20 cellular contexts compared by ENCODE assay signal in the genomic region with DNA sequence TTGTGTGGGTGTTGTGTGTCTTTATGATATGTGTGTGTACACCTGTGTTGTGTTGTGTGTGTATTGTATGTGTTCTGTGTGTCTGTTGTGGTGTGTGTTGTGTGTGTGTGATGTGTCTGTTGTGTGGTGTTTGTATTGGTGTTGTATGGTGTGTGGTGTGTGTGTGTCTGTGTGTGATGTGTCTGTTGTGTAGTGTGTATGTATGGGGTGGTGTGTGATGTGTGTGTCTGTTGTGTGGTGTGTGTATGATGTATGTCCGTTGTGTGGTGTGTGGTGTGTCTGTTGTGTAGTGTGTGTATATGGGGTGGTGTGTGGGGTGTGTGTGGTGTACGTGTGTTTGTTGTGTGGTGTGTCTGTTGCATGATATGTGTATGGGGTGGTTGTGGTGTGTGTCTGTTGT. TPM values are rescaled to one million over a fixed set of nuclear protein-coding genes. Genes with fewer than 3 reads are reported as not detected.
DNase-seq lines count a peak whose midpoint lies in the region; ATAC-seq, FAIRE-seq and TF ChIP-seq lines count a peak whose summit lies in the region.
"Had no signal": no experiment of that assay in that cellular context is flagged by ENCODE, and none has a peak within 500 bp of the region (broad histone marks: within the 10 kb centered on the region; RNA-seq: fewer than 3 reads in every experiment).

No MANE protein-coding gene starts in this region.

- FAIRE-seq in GM12892 (lab: Jason Lieb, UNC) (peak; percentile 77), H1 (lab: Jason Lieb, UNC) (no peak)

- no peak for TF ChIP-seq EP300 in H1 (IDR thresholded peaks at IDR 0.05; ENCODE audit: borderline replicate concordance in 1 of 2, low read depth in 2 of 2, low read length in 2 of 2)

- H3K27ac Mint-ChIP-seq in T-helper 2 cell treated with Interferon-gamma antibody and Interleukin-4, amounts not matched to agents 5 μg/mL and 100 μg/mL, for 36 hours = no peak overlapping the region
- H3K27ac Mint-ChIP-seq: CD8-positive, alpha-beta memory T cell; HFFc6 had no signal

- H3K4me2 ChIP-seq in H1 (ENCODE audit: insufficient read depth in 1 of 2, low read depth in 2 of 2, low read length in 2 of 2) (no peak overlapping the region), trophoblast cell (ENCODE audit: low read length) (no peak overlapping the region)
- H3K4me2 ChIP-seq: SK-N-SH had no signal

- H3K23me2 ChIP-seq in H1 (ENCODE audit: low read depth, low read length) = peaks cover 10% of the 10 kb centered on the region; the same call in 1 of the 2 replicates

- no peaks in the 10 kb centered on the region for H3K79me1 ChIP-seq in H1 (ENCODE audit: low read depth, low read length)
- no peaks in the 10 kb centered on the region for H3K79me1 ChIP-seq in trophoblast cell (ENCODE audit: low read length)

- peaks cover 13% of the 10 kb centered on the region for H3K4me1 Mint-ChIP-seq in T-helper 2 cell treated with Interferon-gamma antibody and Interleukin-4, amounts not matched to agents 5 μg/mL and 100 μg/mL, for 36 hours (ENCODE audit: low read depth)

- H3K14ac ChIP-seq in H1 (ENCODE audit: insufficient read length) (no peak overlapping the region), trophoblast cell (ENCODE audit: low read length) (no peak overlapping the region)

- H3K9me3 ChIP-seq in HEK293 (ENCODE audit: control insufficient read depth, insufficient read depth, low read depth, low read length) (no peaks in the 10 kb centered on the region), H1 (ENCODE audit: insufficient read depth in 2 of 2, low read depth in 1 of 2, low read length in 1 of 2) (no peaks in the 10 kb centered on the region), trophoblast cell (ENCODE audit: insufficient read depth, low read depth, low read length) (peaks cover 10% of the 10 kb centered on the region)
- H3K9me3 ChIP-seq: SK-N-SH had no signal

- H3K36me3 ChIP-seq in HEK293 (ENCODE audit: control insufficient read depth in 2 of 2, insufficient read depth in 1 of 2, low read length in 2 of 2) = no peaks in the 10 kb centered on the region
- no peaks in the 10 kb centered on the region; a peak in 1 of 8 replicates for H3K36me3 ChIP-seq in H1 (ENCODE audit: control insufficient read depth in 2 of 4, insufficient read depth in 4 of 4, low read length in 3 of 4)
- H3K36me3 ChIP-seq in trophoblast cell (ENCODE audit: control insufficient read depth in 1 of 2, insufficient read depth in 2 of 2, low read length in 2 of 2) = no peaks in the 10 kb centered on the region

- H2AFZ ChIP-seq in H1 (ENCODE audit: low read length) (no peak overlapping the region), trophoblast cell (ENCODE audit: insufficient read depth, low read length, poor library complexity) (no peak overlapping the region)

- H3K4me3 Mint-ChIP-seq in T-helper 2 cell treated with Interferon-gamma antibody and Interleukin-4, amounts not matched to agents 5 μg/mL and 100 μg/mL, for 36 hours = no peak overlapping the region
- H3K4me3 Mint-ChIP-seq: CD8-positive, alpha-beta memory T cell; HFFc6 had no signal

- H3K9ac ChIP-seq in H1 (replicated peaks in 1 of 4; ENCODE audit: extremely low read depth in 1 of 4, low read depth in 3 of 4, low read length in 3 of 4) = 0 out of 7 replicates have a peak overlapping the region, but pooled peaks of 1 of the 4 experiments have one; percentile 7
- H3K9ac ChIP-seq in trophoblast cell (ENCODE audit: low read length) = no peak overlapping the region
- H3K9ac ChIP-seq: SK-N-SH had no signal

- DNase-seq in GM12892 (ENCODE audit: insufficient read length) (no peak), H1 (ENCODE audit: low read depth in 1 of 2, low spot score in 2 of 2) (no peak), trophoblast cell (no peak)
- DNase-seq in T-helper 2 cell treated with Interferon-gamma antibody and Interleukin-4, amounts not matched to agents 5 μg/mL and 100 μg/mL, for 36 hours (ENCODE audit: low spot score) = no peak
- DNase-seq: ACHN; CD8-positive, alpha-beta memory T cell; DMS53; HFFc6; KG1; NCI-H187; NCI-H2107; NCI-H510A treated with DMSO at 0.1 percent for 48 hours; NCI-H774; OCI-M1; SHP77 treated with DMSO at 0.1 percent for 48 hours had no signal

- H3K36me3 Mint-ChIP-seq in T-helper 2 cell treated with Interferon-gamma antibody and Interleukin-4, amounts not matched to agents 5 μg/mL and 100 μg/mL, for 36 hours (ENCODE audit: low read depth) = no peaks in the 10 kb centered on the region
- H3K36me3 Mint-ChIP-seq: CD8-positive, alpha-beta memory T cell had no signal

- peak overlapping the region; percentile 98 for H3K56ac ChIP-seq in H1 (replicated peaks; ENCODE audit: insufficient read length, low read depth, low read length)

- no peak overlapping the region for H3K4me3 ChIP-seq in HEK293 (ENCODE audit: low read depth, low read length)
- no peak overlapping the region for H3K4me3 ChIP-seq in H1 (ENCODE audit: extremely low read depth in 1 of 4, insufficient read depth in 2 of 4, low read depth in 3 of 4, low read length in 4 of 4)
- H3K4me3 ChIP-seq in trophoblast cell (ENCODE audit: low read depth, low read length) = peak overlapping the region; percentile 18

- H3K18ac ChIP-seq in H1 (ENCODE audit: extremely low read depth, low read length) = no peak overlapping the region
- H3K18ac ChIP-seq in trophoblast cell (ENCODE audit: low read length) = no peak overlapping the region

- no peak overlapping the region for H3K23ac ChIP-seq in H1 (ENCODE audit: insufficient read length)
- no peak overlapping the region for H3K23ac ChIP-seq in trophoblast cell (ENCODE audit: low read length)

- CTCF ChIA-PET in HEK293 (lab: Yijun Ruan, JAX) (no interaction called here), H1 (lab: Charles Lee; ENCODE audit: partially characterized antibody) (no interaction called here)

- H4K12ac ChIP-seq in trophoblast cell (ENCODE audit: low read depth, low read length) = no peak overlapping the region

- H3K4ac ChIP-seq in H1 (replicated peaks; ENCODE audit: insufficient read length, low read depth, low read length) (peak overlapping the region; percentile 67), trophoblast cell (ENCODE audit: low read depth, low read length) (no peak overlapping the region)

- TF ChIP-seq CTCF in HEK293 (tag by site-specific recombination; IDR thresholded peaks at IDR 0.05) = no peak
- no peak for TF ChIP-seq CTCF in H1 (IDR thresholded peaks at IDR 0.05; ENCODE audit: control extremely low read depth in 1 of 3, insufficient read depth in 1 of 3, low read depth in 1 of 3, low read length in 3 of 3)

- H3K4me1 ChIP-seq in HEK293 (ENCODE audit: control insufficient read depth, insufficient read depth, low read length) (no peaks in the 10 kb centered on the region; the same call in 1 of the 2 replicates), H1 (replicated peaks in 1 of 4; ENCODE audit: control insufficient read depth in 3 of 4, insufficient read depth in 4 of 4, low read length in 3 of 4) (peaks cover 0 to 9% (median 4%) of the 10 kb centered on the region in 4 experiments; a peak in 5 of 7 replicates), trophoblast cell (ENCODE audit: control insufficient read depth in 1 of 2, insufficient read depth in 2 of 2, low read length in 2 of 2) (peaks cover 6 to 7% of the 10 kb centered on the region in 2 experiments)

- H3K9me3 Mint-ChIP-seq in T-helper 2 cell treated with Interferon-gamma antibody and Interleukin-4, amounts not matched to agents 5 μg/mL and 100 μg/mL, for 36 hours = no peaks in the 10 kb centered on the region
- H3K9me3 Mint-ChIP-seq: CD8-positive, alpha-beta memory T cell; HFFc6 had no signal

- POLR2A ChIA-PET in HEK293 (lab: Yijun Ruan, JAX) = no interaction called here
- POLR2A ChIA-PET in H1 (lab: Charles Lee; ENCODE audit: partially characterized antibody) = no interaction called here

- H2AK5ac ChIP-seq in H1 (ENCODE audit: low read depth, low read length) (peak overlapping the region; percentile 93; the same call in 1 of the 2 replicates), trophoblast cell (ENCODE audit: low read length) (no peak overlapping the region)

- H2BK5ac ChIP-seq in H1 (ENCODE audit: low read depth, low read length) = peak overlapping the region; percentile 18; the same call in 1 of the 2 replicates
- no peak overlapping the region for H2BK5ac ChIP-seq in trophoblast cell (ENCODE audit: low read depth, low read length, poor library complexity)

- H4K20me1 ChIP-seq in H1 (replicated peaks in 1 of 2; ENCODE audit: control insufficient read depth in 1 of 2, insufficient read depth in 2 of 2, low read length in 2 of 2) = peaks cover 0 to 7% of the 10 kb centered on the region in 2 experiments

- no peak overlapping the region; the same call in 1 of the 2 replicates for H4K8ac ChIP-seq in H1 (ENCODE audit: extremely low read depth, insufficient read depth, low read length)
- H4K8ac ChIP-seq in trophoblast cell (ENCODE audit: low read depth, low read length) = no peak overlapping the region

- H3K27ac ChIP-seq in HEK293 (ENCODE audit: extremely low read depth, low read depth, low read length) (no peak overlapping the region), H1 (ENCODE audit: low read depth, low read length) (no peak overlapping the region), trophoblast cell (ENCODE audit: low read depth, low read length) (no peak overlapping the region)

- H2BK12ac ChIP-seq in H1 (ENCODE audit: low read depth, low read length) (peak overlapping the region; percentile 75; the same call in 1 of the 2 replicates), trophoblast cell (ENCODE audit: low read length) (no peak overlapping the region)

- peaks cover 0 to 5% of the 10 kb centered on the region in 2 experiments; a peak in 1 of 4 replicates for H3K79me2 ChIP-seq in H1 (ENCODE audit: control insufficient read depth in 1 of 2, insufficient read depth in 2 of 2, low read length in 2 of 2)
- no peaks in the 10 kb centered on the region for H3K79me2 ChIP-seq in trophoblast cell (ENCODE audit: control insufficient read depth, insufficient read depth, low read length, poor library complexity)

- H2BK15ac ChIP-seq in H1 (ENCODE audit: low read length) = peak overlapping the region; percentile 50; the same call in 1 of the 2 replicates

- H4K5ac ChIP-seq in H1 (ENCODE audit: insufficient read length, low read depth, low read length) = no peak overlapping the region

- ATAC-seq in HG03159 (IDR thresholded peaks at IDR 0.05; ENCODE audit: unreplicated experiment) (no peak), HG03457 (IDR thresholded peaks at IDR 0.05; ENCODE audit: unreplicated experiment) (no peak)

- H2BK120ac ChIP-seq in H1 (replicated peaks; ENCODE audit: low read depth, low read length) (no peak overlapping the region), trophoblast cell (ENCODE audit: insufficient read depth, low read length, poor library complexity) (no peak overlapping the region)

- H2BK20ac ChIP-seq in H1 (ENCODE audit: low read length) = no peak overlapping the region

- WGBS in H1 (ENCODE audit: extremely low coverage in 1 of 2, insufficient coverage in 1 of 2, insufficient read length in 1 of 2, insufficient replicate concordance in 2 of 2, low coverage in 1 of 2, low lambda C conversion rate in 2 of 2, missing lambda C conversion rate in 1 of 2), 2 experiments = 94% methylated on average over 2 of the region's 2 CpGs; no CpG with 5 or more reads in 1 of the 2 experiments
- WGBS in trophoblast cell (ENCODE audit: extremely low coverage, insufficient coverage, insufficient read length) = 100% methylated on average over 2 of the region's 2 CpGs

- H4K91ac ChIP-seq in H1 (replicated peaks; ENCODE audit: insufficient read length, low read length) (peak overlapping the region; percentile 34), trophoblast cell (ENCODE audit: low read depth, low read length) (no peak overlapping the region)

- no peaks in the 10 kb centered on the region for H3K27me3 Mint-ChIP-seq in T-helper 2 cell treated with Interferon-gamma antibody and Interleukin-4, amounts not matched to agents 5 μg/mL and 100 μg/mL, for 36 hours (ENCODE audit: low read depth)

- TF ChIP-seq RAD21 in H1 (IDR thresholded peaks at IDR 0.05 in 1 of 2, conservative IDR thresholded peaks at IDR 0.05 in 1 of 2; ENCODE audit: low read depth in 2 of 2, low read length in 2 of 2) = no peak

- H3K27me3 ChIP-seq in H1 (replicated peaks in 1 of 4; ENCODE audit: control insufficient read depth in 3 of 4, extremely low read depth in 1 of 4, insufficient read depth in 3 of 4, low read length in 3 of 4) (no peaks in the 10 kb centered on the region), trophoblast cell (ENCODE audit: insufficient read depth, low read length) (no peaks in the 10 kb centered on the region)

- TF ChIP-seq POLR2A in GM12892 (IDR thresholded peaks at IDR 0.05; ENCODE audit: low read depth, low read length) (no peak), H1 (IDR thresholded peaks at IDR 0.05; ENCODE audit: control extremely low read depth in 1 of 2, low read depth in 2 of 2, low read length in 2 of 2) (no peak)

RNA-seq across cellular contexts. Expression of a gene that starts 46.6 kb away (rescaled TPM):
- polyA plus RNA-seq in GM12892 (2012; ENCODE audit: missing spikeins) = not detected
- 4.1 and 4.5 TPM in 2 replicates for total RNA-seq in H1 (2021; fragmentation: NEBNext Ultra II Directional; extraction: Animal tissue kit (Norgen Biotek cat#: 25700))
- 2.5 and 4.9 TPM in 2 replicates for polyA plus RNA-seq in H1 (2011; rRNA removed)
- 1.4 TPM for polyA plus RNA-seq in H1 (2011; cell fraction: cytosol; rRNA removed)
- 6.2 TPM for polyA plus RNA-seq in H1 (2011; cell fraction: nucleus; rRNA removed)
- polyA plus RNA-seq in H1 (2012, experiment 1 of 2) = 3.8 to 10.5 TPM (median 6.0 TPM) in 4 replicates
- 8.0 TPM for polyA plus RNA-seq in H1 (2012, experiment 2 of 2)
- polyA plus RNA-seq in H1 (2013, experiment 1 of 2) = 6.4 TPM
- polyA plus RNA-seq in H1 (2013, experiment 2 of 2) = 5.5 TPM
- 0.69 and 1.1 TPM in 2 replicates for polyA minus RNA-seq in H1 (2011; rRNA and poly(A)+ RNA removed)
- polyA minus RNA-seq in H1 (2011; cell fraction: cytosol; rRNA and poly(A)+ RNA removed) = 1.7 TPM
- polyA minus RNA-seq in H1 (2011; cell fraction: nucleus; rRNA and poly(A)+ RNA removed) = not detected
- polyA plus RNA-seq in trophoblast cell (2013) = 0.08 TPM in 1 of 2 replicates, not detected in the other
- total RNA-seq: CD8-positive, alpha-beta memory T cell; H4; HFFc6 had no signal
- polyA plus RNA-seq: CD8-positive, alpha-beta memory T cell; SK-N-SH had no signal

RNA-seq across cellular contexts. Expression of a gene that starts 51.8 kb away (rescaled TPM):
- polyA plus RNA-seq in GM12892 (2012; ENCODE audit: missing spikeins) = 1.7 TPM
- total RNA-seq in H1 (2021; fragmentation: NEBNext Ultra II Directional; extraction: Animal tissue kit (Norgen Biotek cat#: 25700)) = 7.7 and 9.8 TPM in 2 replicates
- 6.3 and 8.3 TPM in 2 replicates for polyA plus RNA-seq in H1 (2011; rRNA removed)
- polyA plus RNA-seq in H1 (2011; cell fraction: cytosol; rRNA removed) = 6.1 TPM
- polyA plus RNA-seq in H1 (2011; cell fraction: nucleus; rRNA removed) = 16.9 TPM
- 12.4 to 16.0 TPM (median 13.1 TPM) in 4 replicates for polyA plus RNA-seq in H1 (2012, experiment 1 of 2)
- 9.8 TPM for polyA plus RNA-seq in H1 (2012, experiment 2 of 2)
- polyA plus RNA-seq in H1 (2013, experiment 1 of 2) = 16.6 TPM
- 17.1 TPM for polyA plus RNA-seq in H1 (2013, experiment 2 of 2)
- polyA minus RNA-seq in H1 (2011; rRNA and poly(A)+ RNA removed) = 4.7 and 6.5 TPM in 2 replicates
- polyA minus RNA-seq in H1 (2011; cell fraction: cytosol; rRNA and poly(A)+ RNA removed) = 5.9 TPM
- 6.0 TPM for polyA minus RNA-seq in H1 (2011; cell fraction: nucleus; rRNA and poly(A)+ RNA removed)
- polyA plus RNA-seq in trophoblast cell (2013) = 0.08 TPM in 1 of 2 replicates, not detected in the other
- total RNA-seq: CD8-positive, alpha-beta memory T cell; H4; HFFc6 had no signal
- polyA plus RNA-seq: SK-N-SH had no signal
